ENCODE assay signal across 26 cellular contexts in the genomic region with DNA sequence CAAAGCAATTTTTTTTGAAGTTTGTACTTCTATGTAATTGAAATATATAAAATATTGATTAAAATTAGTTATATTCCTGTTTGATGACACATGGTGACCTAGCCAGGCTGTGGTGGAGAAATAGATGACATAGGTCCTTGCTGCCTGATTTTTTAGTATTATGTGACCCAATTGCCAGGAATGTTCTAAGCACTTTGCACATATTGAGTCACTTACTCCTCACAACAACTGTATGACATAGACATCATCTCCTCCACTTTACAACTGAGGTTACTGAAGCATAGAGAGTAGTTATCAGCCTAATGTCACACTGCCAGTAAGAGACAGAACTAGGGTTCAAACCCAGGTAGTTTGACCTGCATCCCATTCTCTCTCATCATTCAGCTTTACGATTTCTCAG. TPM values are rescaled to one million over a fixed set of nuclear protein-coding genes. Genes with fewer than 3 reads are reported as not detected.
"Had no signal": no experiment of that assay in that cellular context is flagged by ENCODE, and none has a peak within 500 bp of the region (broad histone marks: within the 10 kb centered on the region; RNA-seq: fewer than 3 reads in every experiment).

No MANE protein-coding gene starts in this region.

- H3K9me3 ChIP-seq: colonic mucosa, prostate gland, right lobe of liver, spleen, testis, tibial nerve, upper lobe of right lung, vagina had no signal

- H3K27me3 ChIP-seq: colonic mucosa, right lobe of liver, spleen, testis, tibial nerve, upper lobe of right lung, vagina had no signal

- H3K9ac ChIP-seq: parathyroid adenoma had no signal

- H3K79me2 ChIP-seq: parathyroid adenoma had no signal

- ATAC-seq: foreskin keratinocyte; naive thymus-derived CD4-positive, alpha-beta T cell; stimulated activated naive B cell treated with anti-CD40 and anti-IgM and Interleukin-4, amounts not matched to agents 10 μg/mL and 1 μg/mL and 100 μg/mL, for 72 hours; stimulated activated naive CD8-positive, alpha-beta T cell treated with anti-CD3 and anti-CD28 coated beads, Interleukin-15, amount 100 ng/mL, for 72 hours; upper lobe of right lung had no signal

- H3K4me3 ChIP-seq: colonic mucosa, prostate gland, right lobe of liver, spleen, testis, tibial nerve, upper lobe of right lung, vagina had no signal

- H3K27ac ChIP-seq: colonic mucosa, foreskin keratinocyte, parathyroid adenoma, prostate gland, right lobe of liver, spleen, testis, tibial nerve, upper lobe of right lung, vagina had no signal

- H3K4me1 ChIP-seq: colonic mucosa, foreskin keratinocyte, parathyroid adenoma, prostate gland, right lobe of liver, testis, upper lobe of right lung, vagina had no signal

- DNase-seq: colonic mucosa; dermis blood vessel endothelial cell; foreskin keratinocyte; immature natural killer cell; kidney; naive thymus-derived CD4-positive, alpha-beta T cell; nephron progenitor cell; retina; right lobe of liver; spleen; stimulated activated CD4-positive, alpha-beta T cell treated with anti-CD3 and anti-CD28 coated beads, Interleukin-15, amount 100 ng/mL, for 24 hours; stimulated activated CD4-positive, alpha-beta T cell treated with anti-CD3 and anti-CD28 coated beads, Interleukin-1b, Interleukin-23, amount 100 ng/mL, for 48 hours; stimulated activated CD4-positive, alpha-beta T cell treated with anti-CD3 and anti-CD28 coated beads, Interleukin-4, amount 100 ng/mL, for 24 hours; stimulated activated naive B cell treated with anti-CD40 and anti-IgM and Interleukin-4, amounts not matched to agents 10 μg/mL and 1 μg/mL and 100 μg/mL, for 72 hours; stimulated activated naive CD8-positive, alpha-beta T cell treated with anti-CD3 and anti-CD28 coated beads, Interleukin-15, amount 100 ng/mL, for 72 hours; testis; upper lobe of right lung had no signal

- H3K36me3 ChIP-seq: colonic mucosa, prostate gland, right lobe of liver, spleen, tibial nerve, upper lobe of right lung, vagina had no signal

- H2AFZ ChIP-seq: parathyroid adenoma had no signal

RNA-seq across cellular contexts. Expression of a gene that starts 35.8 kb away (rescaled TPM):
- total RNA-seq: dermis blood vessel endothelial cell; endothelial cell of umbilical vein; foreskin keratinocyte; kidney; lung microvascular endothelial cell; mesenteric fat pad; naive thymus-derived CD4-positive, alpha-beta T cell; omental fat pad; subcutaneous adipose tissue; vagina had no signal
